ENCODE assay signal across 12 cellular contexts in the genomic region with DNA sequence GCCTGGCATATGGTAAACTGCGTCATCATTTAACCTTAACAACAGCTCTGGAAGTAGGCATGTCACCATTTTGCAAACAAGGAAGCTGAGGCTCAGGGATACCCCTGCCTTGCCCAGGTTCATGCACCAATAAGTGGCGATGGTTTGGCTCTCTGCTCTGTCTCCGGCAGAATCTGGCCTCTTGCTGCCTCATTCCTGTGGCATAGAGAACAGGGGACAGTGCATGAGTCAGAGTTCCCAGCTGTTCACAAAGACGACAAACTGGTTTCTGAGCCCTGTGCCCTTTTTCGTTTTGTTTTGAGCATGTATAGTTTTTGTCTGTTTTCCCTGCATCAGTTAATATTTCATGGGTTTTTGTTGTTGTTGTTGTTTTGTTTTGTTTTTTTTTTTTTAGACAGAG.
DNase-seq lines count a peak whose midpoint lies in the region; ATAC-seq and TF ChIP-seq lines count a peak whose summit lies in the region.
"Had no signal": no experiment of that assay in that cellular context is flagged by ENCODE, and none has a peak within 500 bp of the region (broad histone marks: within the 10 kb centered on the region; RNA-seq: fewer than 3 reads in every experiment).

No MANE protein-coding gene starts in this region.

- no peak for TF ChIP-seq CTCF in epithelial cell of esophagus (IDR thresholded peaks at IDR 0.05; ENCODE audit: insufficient read depth, low read depth, low read length, missing control alignments)

- H3K4me3 ChIP-seq in epithelial cell of esophagus (ENCODE audit: low read length): no peak overlapping the region
- H3K4me3 ChIP-seq: ascending aorta had no signal

- DNase-seq in DMS53 (lab: John Stamatoyannopoulos, UW) (peak; percentile 91), NCI-H510A treated with DMSO at 0.1 percent for 48 hours (lab: John Stamatoyannopoulos, UW) (peak; percentile 44), epithelial cell of esophagus (ENCODE audit: low read depth) (peak; percentile 97), non-pigmented ciliary epithelial cell (ENCODE audit: low read depth) (peak; percentile 32), NCI-H2107 (lab: John Stamatoyannopoulos, UW) (no peak), UCSD-AML1 (lab: John Stamatoyannopoulos, UW; ENCODE audit: unreplicated experiment) (no peak), CD1c-positive myeloid dendritic cell (ENCODE audit: extremely low spot score) (no peak)
- DNase-seq: activated CD8-positive, alpha-beta T cell treated with anti-CD3 and anti-CD28 coated beads, Interleukin-2, amount 10 ng/mL, durations not matched to agents 7 days and 5 days; CD4-positive, CD25-positive, alpha-beta regulatory T cell; NCI-H1417 treated with DMSO at 0.1 percent for 48 hours had no signal

- no peak for ATAC-seq in GM18861 (IDR thresholded peaks at IDR 0.05; ENCODE audit: unreplicated experiment)
- ATAC-seq: activated CD8-positive, alpha-beta T cell treated with anti-CD3 and anti-CD28 coated beads, Interleukin-2, amount 10 ng/mL, durations not matched to agents 7 days and 5 days had no signal

Comparison
In these comparisons a context has a peak if more than half of its experiments do, and no peak if none do; other contexts are left out.
1. DNase-seq: peak in DMS53 (single experiment), NCI-H510A treated with DMSO at 0.1 percent for 48 hours (single experiment), epithelial cell of esophagus (single experiment) and non-pigmented ciliary epithelial cell (single experiment); none in NCI-H2107 (single experiment), UCSD-AML1 (single experiment) and CD1c-positive myeloid dendritic cell (single experiment).